8 cellular contexts compared by ENCODE assay signal in the genomic region with DNA sequence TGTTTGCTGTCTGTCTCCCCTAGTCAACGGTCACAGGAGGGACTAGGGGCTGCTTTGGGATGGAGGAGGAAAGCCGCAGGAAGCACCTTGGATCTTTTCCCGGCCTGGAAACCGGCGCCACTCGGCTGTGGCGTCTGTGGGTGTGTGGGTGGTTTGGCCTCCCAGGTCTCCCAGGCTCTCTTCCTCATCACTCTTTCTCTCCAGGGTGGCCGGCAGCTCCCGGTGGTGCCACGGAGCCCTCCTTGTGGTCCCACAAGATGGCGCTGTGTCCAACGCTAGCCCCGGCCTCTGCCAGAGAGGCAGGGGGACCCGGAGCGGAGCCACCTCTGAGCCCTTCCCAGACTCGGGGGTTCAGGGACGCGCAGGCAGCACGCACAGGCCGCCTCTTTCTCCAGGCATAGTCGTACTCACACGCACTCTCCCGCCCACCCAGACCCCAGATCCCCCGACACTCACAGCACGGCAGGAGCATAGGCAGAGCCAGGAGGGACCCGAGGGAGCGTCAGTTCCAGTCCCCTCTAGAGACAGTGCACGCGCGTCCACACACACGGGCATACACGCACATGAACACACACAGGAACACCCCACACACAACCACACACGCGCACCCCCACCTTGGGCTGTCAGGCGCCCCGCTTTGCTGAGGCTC. TPM values are rescaled to one million over a fixed set of nuclear protein-coding genes. Genes with fewer than 3 reads are reported as not detected.
DNase-seq lines count a peak whose midpoint lies in the region; ATAC-seq and TF ChIP-seq lines count a peak whose summit lies in the region.

No MANE protein-coding gene starts in this region.

- H3K9me3 Mint-ChIP-seq in activated T-cell treated with anti-CD3 and anti-CD28 coated beads, Interleukin-2, amount 50 U/mL, for 4 hours: no peaks in the 10 kb centered on the region
- H3K9me3 Mint-ChIP-seq in natural killer cell: no peaks in the 10 kb centered on the region
- H3K9me3 Mint-ChIP-seq in stimulated activated effector memory CD8-positive, alpha-beta T cell treated with anti-CD3 and anti-CD28 coated beads, Interleukin-12 subunit alpha, Interleukin-12 subunit beta, amount 100 ng/mL, for 72 hours: no peaks in the 10 kb centered on the region

- TF ChIP-seq CTCF in natural killer cell (IDR thresholded peaks at IDR 0.05): peak; percentile 37

- intact Hi-C loops in natural killer cell (cut with micrococcal nuclease): loop anchor here (1.0 to 10.0 kb wide), 2 partner anchors 283 to 368 kb away; partner anchors contain the start of gene SSBP3

- H3K4me1 Mint-ChIP-seq in activated T-cell treated with anti-CD3 and anti-CD28 coated beads, Interleukin-2, amount 50 U/mL, for 4 hours (ENCODE audit: low read depth): peaks cover 8% of the 10 kb centered on the region
- peaks cover 6 to 7% of the 10 kb centered on the region in 2 donors for H3K4me1 Mint-ChIP-seq in natural killer cell
- peaks cover 9% of the 10 kb centered on the region for H3K4me1 Mint-ChIP-seq in stimulated activated effector memory CD8-positive, alpha-beta T cell treated with anti-CD3 and anti-CD28 coated beads, Interleukin-12 subunit alpha, Interleukin-12 subunit beta, amount 100 ng/mL, for 72 hours

- H3K27ac Mint-ChIP-seq in natural killer cell: peak overlapping the region in 1 of 2 donors; percentile 31
- no peak overlapping the region for H3K27ac Mint-ChIP-seq in stimulated activated effector memory CD8-positive, alpha-beta T cell treated with anti-CD3 and anti-CD28 coated beads, Interleukin-12 subunit alpha, Interleukin-12 subunit beta, amount 100 ng/mL, for 72 hours

- peak overlapping the region; percentile 26 for H3K4me3 Mint-ChIP-seq in activated T-cell treated with anti-CD3 and anti-CD28 coated beads, Interleukin-2, amount 50 U/mL, for 4 hours
- H3K4me3 Mint-ChIP-seq in natural killer cell: no peak overlapping the region
- peak overlapping the region; percentile 14 for H3K4me3 Mint-ChIP-seq in stimulated activated effector memory CD8-positive, alpha-beta T cell treated with anti-CD3 and anti-CD28 coated beads, Interleukin-12 subunit alpha, Interleukin-12 subunit beta, amount 100 ng/mL, for 72 hours

- DNase-seq in CD1c-positive myeloid dendritic cell (ENCODE audit: extremely low spot score): peak; percentile 66
- peak; percentile 21 for DNase-seq in OCI-M2 (lab: John Stamatoyannopoulos, UW; ENCODE audit: unreplicated experiment)
- peak; percentile 57 for DNase-seq in activated T-cell treated with anti-CD3 and anti-CD28 coated beads, Interleukin-2, amount 50 U/mL, for 4 hours
- peak; percentile 45 for DNase-seq in fibroblast of gingiva (ENCODE audit: low read depth)
- DNase-seq in natural killer cell: peak; percentile 49
- peak; percentile 59 to 82 for DNase-seq in stimulated activated effector memory CD8-positive, alpha-beta T cell treated with anti-CD3 and anti-CD28 coated beads, Interleukin-12 subunit alpha, Interleukin-12 subunit beta, amount 100 ng/mL, for 72 hours (ENCODE audit: low spot score in 2 of 2)

- no peaks in the 10 kb centered on the region for H3K36me3 Mint-ChIP-seq in activated T-cell treated with anti-CD3 and anti-CD28 coated beads, Interleukin-2, amount 50 U/mL, for 4 hours (ENCODE audit: insufficient read depth)
- no peaks in the 10 kb centered on the region for H3K36me3 Mint-ChIP-seq in natural killer cell
- H3K36me3 Mint-ChIP-seq in stimulated activated effector memory CD8-positive, alpha-beta T cell treated with anti-CD3 and anti-CD28 coated beads, Interleukin-12 subunit alpha, Interleukin-12 subunit beta, amount 100 ng/mL, for 72 hours: no peaks in the 10 kb centered on the region

- peaks cover 7% of the 10 kb centered on the region for H3K27me3 Mint-ChIP-seq in activated T-cell treated with anti-CD3 and anti-CD28 coated beads, Interleukin-2, amount 50 U/mL, for 4 hours (ENCODE audit: low read depth)
- H3K27me3 Mint-ChIP-seq in natural killer cell (ENCODE audit: low read depth in 2 of 2): peaks cover 0 to 4% of the 10 kb centered on the region in 2 donors

- ATAC-seq in HG03354 (IDR thresholded peaks at IDR 0.05; ENCODE audit: poor library complexity, severe bottlenecking, unreplicated experiment) (peak; percentile 58), natural killer cell (peak; percentile 69 to 93 (median 91)), HG03175 (IDR thresholded peaks at IDR 0.05; ENCODE audit: unreplicated experiment) (no peak)
- ATAC-seq in activated T-cell treated with anti-CD3 and anti-CD28 coated beads, Interleukin-2, amount 50 U/mL, for 4 hours: peak; percentile 86 to 88
- peak; percentile 76 for ATAC-seq in stimulated activated effector memory CD8-positive, alpha-beta T cell treated with anti-CD3 and anti-CD28 coated beads, Interleukin-12 subunit alpha, Interleukin-12 subunit beta, amount 100 ng/mL, for 72 hours

RNA-seq across cellular contexts. Expression of gene CDCP2, which starts 31.2 kb away (rescaled TPM):
- not detected for total RNA-seq in activated T-cell treated with anti-CD3 and anti-CD28 coated beads, Interleukin-2, amount 50 U/mL, for 4 hours
- under 1 TPM in 1 of 3 donors, not detected in 2; 0.30 TPM for total RNA-seq in natural killer cell
